In the genomic region with DNA sequence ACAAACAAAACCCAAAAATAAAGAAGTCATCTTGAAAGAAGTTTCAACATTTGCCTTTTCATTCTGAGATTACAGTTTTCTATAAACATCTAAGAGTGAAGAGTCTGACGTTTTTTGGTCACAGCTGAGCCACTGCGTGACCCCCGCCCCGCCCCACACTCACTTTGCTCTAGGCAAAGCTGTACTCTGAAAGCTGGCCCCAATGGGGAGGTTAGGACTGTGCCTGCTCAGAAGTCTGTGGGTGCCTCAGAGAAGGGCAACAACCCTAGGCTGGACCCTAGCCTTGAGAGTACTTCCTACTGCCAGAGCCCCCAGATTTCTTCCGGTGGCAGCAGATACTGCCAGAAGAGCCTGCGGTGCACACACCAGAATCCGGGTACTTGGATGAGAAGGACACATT, we compare ENCODE assay signal across 12 cellular contexts. TPM values are rescaled to one million over a fixed set of nuclear protein-coding genes. Genes with fewer than 3 reads are reported as not detected.
A peak's percentile ranks its signal among the peaks of the same experiment; 100 is the strongest.
DNase-seq lines count a peak whose midpoint lies in the region; ATAC-seq and TF ChIP-seq lines count a peak whose summit lies in the region.
"Had no signal": no experiment of that assay in that cellular context is flagged by ENCODE, and none has a peak within 500 bp of the region (broad histone marks: within the 10 kb centered on the region; RNA-seq: fewer than 3 reads in every experiment).

No MANE protein-coding gene starts in this region.

- H3K9me3 Mint-ChIP-seq in GM23338 (no peaks in the 10 kb centered on the region; the same call in 1 of the 3 replicates), endothelial cell (ENCODE audit: unreplicated experiment) (no peaks in the 10 kb centered on the region)

- peak overlapping the region; percentile 62; the same call in 1 of the 2 replicates for H3K27ac Mint-ChIP-seq in GM23338
- no peak overlapping the region for H3K27ac Mint-ChIP-seq in endothelial cell (ENCODE audit: unreplicated experiment)

- H3K4me3 Mint-ChIP-seq in GM23338 (no peak overlapping the region), endothelial cell (ENCODE audit: unreplicated experiment) (no peak overlapping the region)

- H3K4me1 Mint-ChIP-seq in GM23338 (peaks cover 20% of the 10 kb centered on the region), endothelial cell (ENCODE audit: unreplicated experiment) (peaks cover 4% of the 10 kb centered on the region)

- H3K4me1 ChIP-seq in GM23338 (ENCODE audit: insufficient read depth) (no peaks in the 10 kb centered on the region; the same call in 1 of the 2 replicates), ectodermal cell (ENCODE audit: control insufficient read depth, insufficient read depth, low read length) (peaks cover 5% of the 10 kb centered on the region), gastrocnemius medialis (peaks cover 18 to 54% of the 10 kb centered on the region in 2 donors)

- CTCF ChIA-PET in RWPE1 (lab: Yijun Ruan, JAX): interaction anchor here (1.1 kb wide), 1 partner anchor 14 kb away, joined by 3 read pairs; no protein-coding TSS in a partner anchor

- H3K9me3 ChIP-seq in ectodermal cell (ENCODE audit: control insufficient read depth, low read length): no peaks in the 10 kb centered on the region
- H3K9me3 ChIP-seq in gastrocnemius medialis: no peaks in the 10 kb centered on the region
- H3K9me3 ChIP-seq: gastroesophageal sphincter had no signal

- 89 to 93% methylated on average over 7 of the region's 7 CpGs for WGBS in ectodermal cell, 2 experiments

- no peak overlapping the region for H2AFZ ChIP-seq in GM23338

- H3K27me3 ChIP-seq in GM23338 (ENCODE audit: insufficient read depth): no peaks in the 10 kb centered on the region
- no peaks in the 10 kb centered on the region for H3K27me3 ChIP-seq in ectodermal cell (ENCODE audit: control insufficient read depth, insufficient read depth, low read length, poor library complexity, severe bottlenecking)
- no peaks in the 10 kb centered on the region for H3K27me3 ChIP-seq in gastrocnemius medialis
- H3K27me3 ChIP-seq: gastroesophageal sphincter had no signal

- H3K4me2 ChIP-seq in GM23338: no peak overlapping the region

- no peaks in the 10 kb centered on the region for H3K79me2 ChIP-seq in GM23338 (replicated peaks; ENCODE audit: insufficient read depth)

- TF ChIP-seq POLR2A in gastrocnemius medialis (IDR thresholded peaks at IDR 0.05): no peak

- ATAC-seq in GM23338 (peak; percentile 31), gastrocnemius medialis (no peak), HG03108 (IDR thresholded peaks at IDR 0.05; ENCODE audit: unreplicated experiment) (no peak)
- ATAC-seq: gastroesophageal sphincter had no signal

- H4K20me1 ChIP-seq in GM23338 (replicated peaks; ENCODE audit: insufficient read depth): no peaks in the 10 kb centered on the region; the same call in 1 of the 2 replicates

- no peaks in the 10 kb centered on the region for H3K9me2 ChIP-seq in GM23338 (ENCODE audit: insufficient read depth)

- POLR2A ChIA-PET in RWPE1 (lab: Yijun Ruan, JAX; ENCODE audit: low non-redundant PET): interaction anchor here (0.8 kb wide), 1 partner anchor 18 kb away, joined by 3 read pairs; no protein-coding TSS in a partner anchor

- peak overlapping the region; percentile 84 for H3K27ac ChIP-seq in GM23338 (ENCODE audit: low read depth)
- peak overlapping the region; percentile 98 for H3K27ac ChIP-seq in RWPE1
- H3K27ac ChIP-seq in ectodermal cell (ENCODE audit: insufficient read depth, low read depth, low read length, poor library complexity, severe bottlenecking): peak overlapping the region; percentile 26
- H3K27ac ChIP-seq in gastrocnemius medialis: peak overlapping the region; percentile 85 to 93 (median 90)

- TF ChIP-seq CTCF in GM23338 (conservative IDR thresholded peaks at IDR 0.05; ENCODE audit: low read depth in 2 of 2): no peak
- TF ChIP-seq CTCF in RWPE1 (conservative IDR thresholded peaks at IDR 0.05; ENCODE audit: low read depth): no peak
- TF ChIP-seq CTCF in gastrocnemius medialis (IDR thresholded peaks at IDR 0.05 in 4 of 5, conservative IDR thresholded peaks at IDR 0.05 in 1 of 5): no peak
- TF ChIP-seq CTCF in endothelial cell (IDR thresholded peaks at IDR 0.05; ENCODE audit: unreplicated experiment): no peak

- intact Hi-C loops in gastrocnemius medialis (cut with DNase I; ENCODE audit: low total_unique reads): no loop called here

- DNase-seq in GM23338 (ENCODE audit: low spot score): no peak
- no peak for DNase-seq in RWPE1 (ENCODE audit: low spot score)
- no peak for DNase-seq in gastrocnemius medialis
- no peak for DNase-seq in NCI-H146 (lab: John Stamatoyannopoulos, UW)
- no peak for DNase-seq in HuH-7 (ENCODE audit: low spot score)
- no peak for DNase-seq in endothelial cell (ENCODE audit: low spot score)
- DNase-seq: activated T-cell treated with anti-CD3 and anti-CD28 coated beads, Interleukin-2, amount 50 U/mL, for 1 hour; KG1; NCI-H446 treated with DMSO at 0.1 percent for 48 hours had no signal

- H3F3A ChIP-seq in GM23338 (replicated peaks; ENCODE audit: low read depth): no peaks in the 10 kb centered on the region

- H3K36me3 ChIP-seq in GM23338 (ENCODE audit: insufficient read depth) (peaks cover 10% of the 10 kb centered on the region; the same call in 1 of the 2 replicates), ectodermal cell (ENCODE audit: control insufficient read depth, insufficient read depth, low read length) (peaks cover 5% of the 10 kb centered on the region), gastrocnemius medialis (peaks cover 0 to 16% of the 10 kb centered on the region in 2 donors)

- H3K4me3 ChIP-seq in GM23338 (no peak overlapping the region), ectodermal cell (ENCODE audit: insufficient read depth, low read depth, low read length) (no peak overlapping the region), gastrocnemius medialis (no peak overlapping the region)
- H3K4me3 ChIP-seq: gastroesophageal sphincter had no signal

- in situ Hi-C loops in gastrocnemius medialis (cut with MboI; ENCODE audit: low sequenced_read_pairs in 4 of 4): no loop called here

- H3K36me3 Mint-ChIP-seq in GM23338 (ENCODE audit: low read depth) (peaks cover 10% of the 10 kb centered on the region), endothelial cell (ENCODE audit: low read depth, unreplicated experiment) (peaks cover 35% of the 10 kb centered on the region)

- H3K27me3 Mint-ChIP-seq in GM23338 (ENCODE audit: insufficient read depth, low read depth, poor library complexity) (peaks cover 2% of the 10 kb centered on the region), endothelial cell (ENCODE audit: unreplicated experiment) (peaks cover 10% of the 10 kb centered on the region)

TF ChIP-seq in GM23338, 12 proteins besides CTCF, POLR2A, EP300 and RAD21 (continues in another document):
- no peak for TF ChIP-seq JUNB (IDR thresholded peaks at IDR 0.05; ENCODE audit: unreplicated experiment)

RNA-seq across cellular contexts. Expression of gene CYB5D2, which starts 19.4 kb away (rescaled TPM):
- total RNA-seq in GM23338 (2014; rRNA removed; shearing (Covaris generic)): 8.6 and 11.8 TPM in 2 replicates
- polyA plus RNA-seq in GM23338 (2016; fragmentation: Nextera tagmentation; extraction: Ambion mirVana): 4.7 and 4.8 TPM in 2 replicates
- polyA plus RNA-seq in ectodermal cell (2013, experiment 1 of 4): 21.0 TPM
- 22.1 TPM for polyA plus RNA-seq in ectodermal cell (2013, experiment 2 of 4)
- polyA plus RNA-seq in ectodermal cell (2013, experiment 3 of 4): 16.3 TPM
- 19.1 TPM for polyA plus RNA-seq in ectodermal cell (2013, experiment 4 of 4)
- total RNA-seq in gastrocnemius medialis: 10 to 100 TPM in 3 of 4 donors, 1 to 10 TPM in 1; 9.5 to 24.0 (median 18.6) TPM
- 29.9 TPM for total RNA-seq in endothelial cell (ENCODE audit: unreplicated experiment)

RNA-seq across cellular contexts. Expression of gene ZZEF1, which starts 19.5 kb away (rescaled TPM):
- total RNA-seq in GM23338 (2014; rRNA removed; shearing (Covaris generic)): 20.0 and 23.6 TPM in 2 replicates
- 1.8 and 2.5 TPM in 2 replicates for polyA plus RNA-seq in GM23338 (2016; fragmentation: Nextera tagmentation; extraction: Ambion mirVana)
- 12.2 TPM for polyA plus RNA-seq in ectodermal cell (2013, experiment 1 of 4)
- polyA plus RNA-seq in ectodermal cell (2013, experiment 2 of 4): 13.6 TPM
- polyA plus RNA-seq in ectodermal cell (2013, experiment 3 of 4): 10.9 TPM
- 12.0 TPM for polyA plus RNA-seq in ectodermal cell (2013, experiment 4 of 4)
- 10 to 100 TPM; 66.9 to 84.6 (median 73.5) TPM for total RNA-seq in gastrocnemius medialis
- total RNA-seq in endothelial cell (ENCODE audit: unreplicated experiment): 43.3 TPM

Comparison
In these comparisons a context has a peak if more than half of its experiments do, and no peak if none do; other contexts are left out.
1. H3K27ac ChIP-seq: peak in every context shown above with its lines; median percentile 98 in RWPE1; 90 in gastrocnemius medialis; 84 in GM23338; 26 in ectodermal cell.